In genomic region chr2:98698896-98699295, GRCh38 we compare ENCODE assay signal across 32 cellular contexts. TPM values are rescaled to one million over a fixed set of nuclear protein-coding genes. Genes with fewer than 3 reads are reported as not detected.
DNase-seq lines count a peak whose midpoint lies in the region; ATAC-seq and TF ChIP-seq lines count a peak whose summit lies in the region.
"Had no signal": no experiment of that assay in that cellular context is flagged by ENCODE, and none has a peak within 500 bp of the region (broad histone marks: within the 10 kb centered on the region; RNA-seq: fewer than 3 reads in every experiment).

No MANE protein-coding gene starts in this region.

- no peak for ATAC-seq in CD4-positive, CD25-positive, alpha-beta regulatory T cell (ENCODE audit: low read depth in 2 of 2)
- peak; percentile 29 for ATAC-seq in mucosa of descending colon
- ATAC-seq: activated CD4-positive, CD25-positive, alpha-beta regulatory T cell treated with anti-CD3 and anti-CD28 coated beads, Interleukin-2, amount 50 U/mL, for 24 hours; effector memory CD8-positive, alpha-beta T cell; esophagus mucosa; HCT116; Panc1; sciatic nerve had no signal

- peaks cover 28% of the 10 kb centered on the region for H3K36me3 Mint-ChIP-seq in CD4-positive, CD25-positive, alpha-beta regulatory T cell
- H3K36me3 Mint-ChIP-seq in CD4-positive, alpha-beta memory T cell = peaks cover 32 to 44% of the 10 kb centered on the region in 2 donors
- H3K36me3 Mint-ChIP-seq in activated naive CD8-positive, alpha-beta T cell treated with anti-CD3 and anti-CD28 coated beads for 36 hours = peaks cover 33% of the 10 kb centered on the region

- H3K4me3 ChIP-seq in CD4-positive, CD25-positive, alpha-beta regulatory T cell (ENCODE audit: low read depth, low read length) = no peak overlapping the region
- no peak overlapping the region for H3K4me3 ChIP-seq in CD4-positive, alpha-beta memory T cell (ENCODE audit: low read length in 2 of 2)
- H3K4me3 ChIP-seq in mucosa of descending colon = no peak overlapping the region
- H3K4me3 ChIP-seq: BLaER1, cardiac muscle cell, coronary artery, left ventricle myocardium inferior, upper lobe of left lung had no signal

- CTCF ChIA-PET in CD4-positive, alpha-beta memory T cell (lab: Charles Lee; ENCODE audit: partially characterized antibody) = interaction anchor here (1.6 to 3.3 kb wide), 2 partner anchors 12 to 49 kb away, joined by 4 to 9 read pairs; no protein-coding TSS in a partner anchor

- H3K4me1 ChIP-seq in CD4-positive, CD25-positive, alpha-beta regulatory T cell (ENCODE audit: control insufficient read depth, insufficient read depth, low read length, poor library complexity, severe bottlenecking) = peaks cover 12% of the 10 kb centered on the region
- H3K4me1 ChIP-seq in CD4-positive, alpha-beta memory T cell (ENCODE audit: insufficient read depth, low read length) = peaks cover 92% of the 10 kb centered on the region
- peaks cover 75% of the 10 kb centered on the region for H3K4me1 ChIP-seq in mucosa of descending colon (ENCODE audit: low read depth)

- intact Hi-C loops in CD4-positive, alpha-beta memory T cell (cut with micrococcal nuclease) = loop anchor here (5.0 kb wide), 1 partner anchor 42 kb away; no protein-coding TSS in a partner anchor
- intact Hi-C loops in mucosa of descending colon (cut with DNase I, micrococcal nuclease) = no loop called here

- H3K9me3 ChIP-seq in CD4-positive, CD25-positive, alpha-beta regulatory T cell (ENCODE audit: control insufficient read depth in 2 of 2, low read length in 2 of 2) = no peaks in the 10 kb centered on the region
- no peaks in the 10 kb centered on the region for H3K9me3 ChIP-seq in CD4-positive, alpha-beta memory T cell (ENCODE audit: control insufficient read depth in 1 of 2, low read length in 2 of 2)
- no peaks in the 10 kb centered on the region for H3K9me3 ChIP-seq in mucosa of descending colon
- H3K9me3 ChIP-seq: BLaER1, left ventricle myocardium inferior, neutrophil, upper lobe of left lung had no signal

- TF ChIP-seq CTCF in mucosa of descending colon (IDR thresholded peaks at IDR 0.05) = no peak

- no peaks in the 10 kb centered on the region for H3K9me3 Mint-ChIP-seq in CD4-positive, CD25-positive, alpha-beta regulatory T cell
- no peaks in the 10 kb centered on the region for H3K9me3 Mint-ChIP-seq in CD4-positive, alpha-beta memory T cell
- H3K9me3 Mint-ChIP-seq in activated naive CD8-positive, alpha-beta T cell treated with anti-CD3 and anti-CD28 coated beads for 36 hours = peaks cover 4% of the 10 kb centered on the region
- H3K9me3 Mint-ChIP-seq: effector memory CD8-positive, alpha-beta T cell had no signal

- no peak overlapping the region for H3K27ac ChIP-seq in CD4-positive, CD25-positive, alpha-beta regulatory T cell (ENCODE audit: insufficient read depth, low read length, poor library complexity, severe bottlenecking)
- no peak overlapping the region for H3K27ac ChIP-seq in CD4-positive, alpha-beta memory T cell (ENCODE audit: low read depth, low read length)
- H3K27ac ChIP-seq: BLaER1, cardiac muscle cell, coronary artery, KMS-11, left ventricle myocardium inferior, neutrophil, upper lobe of left lung had no signal

- peaks cover 7% of the 10 kb centered on the region for H3K36me3 ChIP-seq in CD4-positive, CD25-positive, alpha-beta regulatory T cell (ENCODE audit: control insufficient read depth, insufficient read depth, low read length)
- peaks cover 6% of the 10 kb centered on the region for H3K36me3 ChIP-seq in CD4-positive, alpha-beta memory T cell (ENCODE audit: insufficient read depth, low read length)
- no peaks in the 10 kb centered on the region for H3K36me3 ChIP-seq in mucosa of descending colon (ENCODE audit: low read depth)
- H3K36me3 ChIP-seq: BLaER1, cardiac muscle cell, left ventricle myocardium inferior, neutrophil, upper lobe of left lung had no signal

- H3K4me1 Mint-ChIP-seq in CD4-positive, CD25-positive, alpha-beta regulatory T cell = peaks cover 25 to 81% (median 62%) of the 10 kb centered on the region in 4 donors
- peaks cover 68 to 90% (median 81%) of the 10 kb centered on the region in 4 donors for H3K4me1 Mint-ChIP-seq in CD4-positive, alpha-beta memory T cell
- H3K4me1 Mint-ChIP-seq in activated naive CD8-positive, alpha-beta T cell treated with anti-CD3 and anti-CD28 coated beads for 36 hours = peaks cover 78% of the 10 kb centered on the region

- peak overlapping the region in 2 of 4 donors; percentile 5 to 39 for H3K4me3 Mint-ChIP-seq in CD4-positive, CD25-positive, alpha-beta regulatory T cell
- H3K4me3 Mint-ChIP-seq in CD4-positive, alpha-beta memory T cell = peak overlapping the region in 7 of 8 donors; percentile 3 to 67 (median 35)
- no peak overlapping the region for H3K4me3 Mint-ChIP-seq in activated naive CD8-positive, alpha-beta T cell treated with anti-CD3 and anti-CD28 coated beads for 36 hours

- no peak for DNase-seq in CD4-positive, CD25-positive, alpha-beta regulatory T cell
- no peak for DNase-seq in CD4-positive, alpha-beta memory T cell
- DNase-seq in activated naive CD8-positive, alpha-beta T cell treated with anti-CD3 and anti-CD28 coated beads for 36 hours = no peak
- DNase-seq in mucosa of descending colon (no peak), amniotic stem cell (lab: John Stamatoyannopoulos, UW) (no peak), NK-92 (lab: John Stamatoyannopoulos, UW; ENCODE audit: unreplicated experiment) (no peak), anterior cingulate cortex (lab: John Stamatoyannopoulos, UW) (no peak)
- DNase-seq: activated CD8-positive, alpha-beta memory T cell treated with anti-CD3 and anti-CD28 coated beads for 24 hours; activated naive CD4-positive, alpha-beta T cell; activated T-cell treated with anti-CD3 and anti-CD28 coated beads for 4 hours; effector memory CD8-positive, alpha-beta T cell; foreskin fibroblast; head of caudate nucleus; left ventricle myocardium inferior; mesendoderm; NCI-H2029; NCI-H526; NK-92 treated with Interleukin-12 subunit alpha and Interleukin-12 subunit beta, amount 100 ng/mL, for 24 hours; SHP77; stimulated activated CD4-positive, alpha-beta T cell treated with anti-CD3 and anti-CD28 coated beads, Interleukin-12 subunit alpha, Interleukin-12 subunit beta, amount 100 ng/mL, for 4 hours; stimulated activated CD4-positive, alpha-beta T cell treated with anti-CD3 and anti-CD28 coated beads, Interleukin-2, amount 100 ng/mL, for 48 hours; upper lobe of left lung had no signal

- H3K27me3 ChIP-seq in CD4-positive, CD25-positive, alpha-beta regulatory T cell (ENCODE audit: control insufficient read depth, insufficient read depth, low read length) = no peaks in the 10 kb centered on the region
- no peaks in the 10 kb centered on the region for H3K27me3 ChIP-seq in CD4-positive, alpha-beta memory T cell (ENCODE audit: insufficient read depth, low read length)
- H3K27me3 ChIP-seq: BLaER1, cardiac muscle cell, neutrophil, upper lobe of left lung had no signal

- POLR2A ChIA-PET in CD4-positive, alpha-beta memory T cell (lab: Charles Lee; ENCODE audit: partially characterized antibody) = interaction anchor here (0.6 to 1.6 kb wide), 7 partner anchors 9 to 133 kb away, joined by 3 to 5 read pairs (median 3); no protein-coding TSS in a partner anchor

- peak overlapping the region; percentile 1 to 39 (median 7) for H3K27ac Mint-ChIP-seq in CD4-positive, CD25-positive, alpha-beta regulatory T cell
- peak overlapping the region; percentile 6 to 81 (median 31) for H3K27ac Mint-ChIP-seq in CD4-positive, alpha-beta memory T cell
- H3K27ac Mint-ChIP-seq in activated naive CD8-positive, alpha-beta T cell treated with anti-CD3 and anti-CD28 coated beads for 36 hours = peak overlapping the region; percentile 49
- H3K27ac Mint-ChIP-seq: effector memory CD8-positive, alpha-beta T cell had no signal

- H3K27me3 Mint-ChIP-seq in CD4-positive, CD25-positive, alpha-beta regulatory T cell = no peaks in the 10 kb centered on the region
- no peaks in the 10 kb centered on the region for H3K27me3 Mint-ChIP-seq in CD4-positive, alpha-beta memory T cell
- H3K27me3 Mint-ChIP-seq in activated naive CD8-positive, alpha-beta T cell treated with anti-CD3 and anti-CD28 coated beads for 36 hours = no peaks in the 10 kb centered on the region
- H3K27me3 Mint-ChIP-seq: effector memory CD8-positive, alpha-beta T cell had no signal

RNA-seq across cellular contexts. Expression of gene MGAT4A, which starts 32.0 kb away (rescaled TPM):
- total RNA-seq in CD4-positive, CD25-positive, alpha-beta regulatory T cell = 105 TPM
- polyA plus RNA-seq in CD4-positive, CD25-positive, alpha-beta regulatory T cell = 100 to 1,000 TPM; 101 to 143 (median 129) TPM
- 100 to 1,000 TPM; 256 to 270 TPM for total RNA-seq in CD4-positive, alpha-beta memory T cell
- polyA plus RNA-seq in CD4-positive, alpha-beta memory T cell = 100 to 1,000 TPM; 223 to 336 TPM
- total RNA-seq in activated naive CD8-positive, alpha-beta T cell treated with anti-CD3 and anti-CD28 coated beads for 36 hours = 10 to 100 TPM; 45.1 to 49.3 TPM
- 100 to 1,000 TPM in 2 of 3 donors, 10 to 100 TPM in 1; 73.8 to 158 (median 138) TPM for total RNA-seq in mucosa of descending colon
